In the genomic region with DNA sequence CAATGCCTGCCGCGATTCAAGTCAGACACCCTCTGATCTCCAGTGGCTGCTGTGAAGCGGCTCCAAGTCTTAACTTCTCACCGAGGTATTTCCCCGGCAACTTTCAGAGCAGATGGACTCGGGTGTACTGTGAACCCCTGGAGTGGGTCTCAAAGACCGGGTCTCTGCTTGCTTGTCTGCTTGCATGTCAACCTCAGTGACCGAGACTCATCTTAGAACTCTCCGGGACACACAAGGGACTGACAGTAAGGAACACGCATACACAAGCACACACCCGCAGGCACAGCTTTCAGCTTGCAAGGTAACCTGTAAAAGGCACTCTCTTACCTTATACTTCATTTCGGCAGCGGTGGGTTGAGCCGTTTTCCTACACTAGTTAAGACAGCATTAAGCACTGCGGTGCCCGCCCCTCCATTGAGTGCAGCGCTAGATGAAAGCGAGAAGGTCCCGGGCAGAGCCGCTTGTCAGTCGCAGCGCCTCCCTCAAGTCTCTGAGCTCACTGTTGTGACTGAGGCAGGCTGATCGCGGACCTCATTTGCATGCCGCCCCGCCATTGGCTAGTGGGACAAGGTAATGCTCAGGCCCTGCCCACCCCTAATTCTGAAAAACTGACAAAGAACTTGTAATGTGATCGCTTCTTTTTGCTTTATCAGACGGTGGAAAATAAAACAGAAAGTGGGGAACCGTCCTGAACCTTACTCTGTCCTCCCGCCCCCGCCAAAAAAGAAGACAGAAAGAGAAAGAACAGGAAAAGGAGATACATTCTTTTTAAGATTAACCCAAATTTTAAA, we compare ENCODE assay signal across 1 cellular context.
A peak's percentile ranks its signal among the peaks of the same experiment; 100 is the strongest.
TF ChIP-seq lines count a peak whose summit lies in the region.

A gene with protein sequence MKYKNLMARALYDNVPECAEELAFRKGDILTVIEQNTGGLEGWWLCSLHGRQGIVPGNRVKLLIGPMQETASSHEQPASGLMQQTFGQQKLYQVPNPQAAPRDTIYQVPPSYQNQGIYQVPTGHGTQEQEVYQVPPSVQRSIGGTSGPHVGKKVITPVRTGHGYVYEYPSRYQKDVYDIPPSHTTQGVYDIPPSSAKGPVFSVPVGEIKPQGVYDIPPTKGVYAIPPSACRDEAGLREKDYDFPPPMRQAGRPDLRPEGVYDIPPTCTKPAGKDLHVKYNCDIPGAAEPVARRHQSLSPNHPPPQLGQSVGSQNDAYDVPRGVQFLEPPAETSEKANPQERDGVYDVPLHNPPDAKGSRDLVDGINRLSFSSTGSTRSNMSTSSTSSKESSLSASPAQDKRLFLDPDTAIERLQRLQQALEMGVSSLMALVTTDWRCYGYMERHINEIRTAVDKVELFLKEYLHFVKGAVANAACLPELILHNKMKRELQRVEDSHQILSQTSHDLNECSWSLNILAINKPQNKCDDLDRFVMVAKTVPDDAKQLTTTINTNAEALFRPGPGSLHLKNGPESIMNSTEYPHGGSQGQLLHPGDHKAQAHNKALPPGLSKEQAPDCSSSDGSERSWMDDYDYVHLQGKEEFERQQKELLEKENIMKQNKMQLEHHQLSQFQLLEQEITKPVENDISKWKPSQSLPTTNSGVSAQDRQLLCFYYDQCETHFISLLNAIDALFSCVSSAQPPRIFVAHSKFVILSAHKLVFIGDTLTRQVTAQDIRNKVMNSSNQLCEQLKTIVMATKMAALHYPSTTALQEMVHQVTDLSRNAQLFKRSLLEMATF (minus strand): TSS at position 492 of the 791 bp plus-strand sequence. CDS start 153 bp downstream, at position 339.

TF ChIP-seq in HepG2, 621 proteins besides CTCF, POLR2A, EP300 and RAD21 (continued from another document and continues in another):
- TF ChIP-seq ZNF232 (CRISPR knock-in tag; IDR thresholded peaks at IDR 0.05; ENCODE audit: borderline replicate concordance) (peak; percentile 94), RFXANK (CRISPR knock-in tag; IDR thresholded peaks at IDR 0.05) (peak; percentile 86; the same call in 1 of the 2 replicates), SUZ12 (IDR thresholded peaks at IDR 0.05; ENCODE audit: low read depth, low read length) (no peak), ELF1 (CRISPR knock-in tag; IDR thresholded peaks at IDR 0.05) (no peak), ZNF782 (CRISPR knock-in tag; IDR thresholded peaks at IDR 0.05; ENCODE audit: borderline replicate concordance) (no peak), SP2 (CRISPR knock-in tag; IDR thresholded peaks at IDR 0.05) (no peak), KDM6A (CRISPR knock-in tag; IDR thresholded peaks at IDR 0.05; ENCODE audit: low read depth) (no peak), NPAS2 (CRISPR knock-in tag; IDR thresholded peaks at IDR 0.05; ENCODE audit: borderline replicate concordance) (no peak), MIXL1 (CRISPR knock-in tag; IDR thresholded peaks at IDR 0.05) (0 out of 2 replicates have a peak, but pooled peaks have one; percentile 43), TSC22D2 (CRISPR knock-in tag; IDR thresholded peaks at IDR 0.05; ENCODE audit: borderline replicate concordance) (peak; percentile 59; the same call in 1 of the 2 replicates), FOXK2 (IDR thresholded peaks at IDR 0.05) (no peak), RAD51 (IDR thresholded peaks at IDR 0.05; ENCODE audit: borderline replicate concordance) (no peak), ZNF337 (CRISPR knock-in tag; IDR thresholded peaks at IDR 0.05; ENCODE audit: borderline replicate concordance, low read depth) (no peak), NFKBIZ (CRISPR knock-in tag; IDR thresholded peaks at IDR 0.05) (0 out of 2 replicates have a peak, but pooled peaks have one; percentile 45), ZBTB38 (CRISPR knock-in tag; IDR thresholded peaks at IDR 0.05) (peak; percentile 78), ZNF558 (CRISPR knock-in tag; IDR thresholded peaks at IDR 0.05; ENCODE audit: borderline replicate concordance) (peak; percentile 32; the same call in 1 of the 2 replicates), CHD4 (IDR thresholded peaks at IDR 0.05; ENCODE audit: borderline replicate concordance, low read length) (no peak), HMG20A (CRISPR knock-in tag; IDR thresholded peaks at IDR 0.05; ENCODE audit: borderline replicate concordance) (peak; percentile 54), JUNB (CRISPR knock-in tag; IDR thresholded peaks at IDR 0.05; ENCODE audit: borderline replicate concordance) (no peak), ZFP90 (CRISPR knock-in tag; IDR thresholded peaks at IDR 0.05; ENCODE audit: borderline replicate concordance) (peak; percentile 96; the same call in 1 of the 2 replicates), TOPORS (CRISPR knock-in tag; IDR thresholded peaks at IDR 0.05) (peak; percentile 95; the same call in 1 of the 2 replicates), STAT5B (CRISPR knock-in tag; IDR thresholded peaks at IDR 0.05) (no peak), MBNL3 (CRISPR knock-in tag; conservative IDR thresholded peaks at IDR 0.05) (no peak)
- TF ChIP-seq, protein P1, sequence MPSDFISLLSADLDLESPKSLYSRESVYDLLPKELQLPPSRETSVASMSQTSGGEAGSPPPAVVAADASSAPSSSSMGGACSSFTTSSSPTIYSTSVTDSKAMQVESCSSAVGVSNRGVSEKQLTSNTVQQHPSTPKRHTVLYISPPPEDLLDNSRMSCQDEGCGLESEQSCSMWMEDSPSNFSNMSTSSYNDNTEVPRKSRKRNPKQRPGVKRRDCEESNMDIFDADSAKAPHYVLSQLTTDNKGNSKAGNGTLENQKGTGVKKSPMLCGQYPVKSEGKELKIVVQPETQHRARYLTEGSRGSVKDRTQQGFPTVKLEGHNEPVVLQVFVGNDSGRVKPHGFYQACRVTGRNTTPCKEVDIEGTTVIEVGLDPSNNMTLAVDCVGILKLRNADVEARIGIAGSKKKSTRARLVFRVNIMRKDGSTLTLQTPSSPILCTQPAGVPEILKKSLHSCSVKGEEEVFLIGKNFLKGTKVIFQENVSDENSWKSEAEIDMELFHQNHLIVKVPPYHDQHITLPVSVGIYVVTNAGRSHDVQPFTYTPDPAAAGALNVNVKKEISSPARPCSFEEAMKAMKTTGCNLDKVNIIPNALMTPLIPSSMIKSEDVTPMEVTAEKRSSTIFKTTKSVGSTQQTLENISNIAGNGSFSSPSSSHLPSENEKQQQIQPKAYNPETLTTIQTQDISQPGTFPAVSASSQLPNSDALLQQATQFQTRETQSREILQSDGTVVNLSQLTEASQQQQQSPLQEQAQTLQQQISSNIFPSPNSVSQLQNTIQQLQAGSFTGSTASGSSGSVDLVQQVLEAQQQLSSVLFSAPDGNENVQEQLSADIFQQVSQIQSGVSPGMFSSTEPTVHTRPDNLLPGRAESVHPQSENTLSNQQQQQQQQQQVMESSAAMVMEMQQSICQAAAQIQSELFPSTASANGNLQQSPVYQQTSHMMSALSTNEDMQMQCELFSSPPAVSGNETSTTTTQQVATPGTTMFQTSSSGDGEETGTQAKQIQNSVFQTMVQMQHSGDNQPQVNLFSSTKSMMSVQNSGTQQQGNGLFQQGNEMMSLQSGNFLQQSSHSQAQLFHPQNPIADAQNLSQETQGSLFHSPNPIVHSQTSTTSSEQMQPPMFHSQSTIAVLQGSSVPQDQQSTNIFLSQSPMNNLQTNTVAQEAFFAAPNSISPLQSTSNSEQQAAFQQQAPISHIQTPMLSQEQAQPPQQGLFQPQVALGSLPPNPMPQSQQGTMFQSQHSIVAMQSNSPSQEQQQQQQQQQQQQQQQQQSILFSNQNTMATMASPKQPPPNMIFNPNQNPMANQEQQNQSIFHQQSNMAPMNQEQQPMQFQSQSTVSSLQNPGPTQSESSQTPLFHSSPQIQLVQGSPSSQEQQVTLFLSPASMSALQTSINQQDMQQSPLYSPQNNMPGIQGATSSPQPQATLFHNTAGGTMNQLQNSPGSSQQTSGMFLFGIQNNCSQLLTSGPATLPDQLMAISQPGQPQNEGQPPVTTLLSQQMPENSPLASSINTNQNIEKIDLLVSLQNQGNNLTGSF (CRISPR knock-in tag; IDR thresholded peaks at IDR 0.05): no peak
- TF ChIP-seq, protein P2, sequence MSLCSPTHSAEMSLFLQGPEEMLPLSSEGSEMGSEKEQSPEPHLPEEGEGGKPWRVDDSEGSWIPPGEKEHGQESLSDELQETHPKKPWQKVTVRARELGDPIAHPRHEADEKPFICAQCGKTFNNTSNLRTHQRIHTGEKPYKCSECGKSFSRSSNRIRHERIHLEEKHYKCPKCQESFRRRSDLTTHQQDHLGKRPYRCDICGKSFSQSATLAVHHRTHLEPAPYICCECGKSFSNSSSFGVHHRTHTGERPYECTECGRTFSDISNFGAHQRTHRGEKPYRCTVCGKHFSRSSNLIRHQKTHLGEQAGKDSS (CRISPR knock-in tag; IDR thresholded peaks at IDR 0.05; ENCODE audit: borderline replicate concordance, low read depth): peak; percentile 69; the same call in 1 of the 2 replicates
- TF ChIP-seq, protein P3, sequence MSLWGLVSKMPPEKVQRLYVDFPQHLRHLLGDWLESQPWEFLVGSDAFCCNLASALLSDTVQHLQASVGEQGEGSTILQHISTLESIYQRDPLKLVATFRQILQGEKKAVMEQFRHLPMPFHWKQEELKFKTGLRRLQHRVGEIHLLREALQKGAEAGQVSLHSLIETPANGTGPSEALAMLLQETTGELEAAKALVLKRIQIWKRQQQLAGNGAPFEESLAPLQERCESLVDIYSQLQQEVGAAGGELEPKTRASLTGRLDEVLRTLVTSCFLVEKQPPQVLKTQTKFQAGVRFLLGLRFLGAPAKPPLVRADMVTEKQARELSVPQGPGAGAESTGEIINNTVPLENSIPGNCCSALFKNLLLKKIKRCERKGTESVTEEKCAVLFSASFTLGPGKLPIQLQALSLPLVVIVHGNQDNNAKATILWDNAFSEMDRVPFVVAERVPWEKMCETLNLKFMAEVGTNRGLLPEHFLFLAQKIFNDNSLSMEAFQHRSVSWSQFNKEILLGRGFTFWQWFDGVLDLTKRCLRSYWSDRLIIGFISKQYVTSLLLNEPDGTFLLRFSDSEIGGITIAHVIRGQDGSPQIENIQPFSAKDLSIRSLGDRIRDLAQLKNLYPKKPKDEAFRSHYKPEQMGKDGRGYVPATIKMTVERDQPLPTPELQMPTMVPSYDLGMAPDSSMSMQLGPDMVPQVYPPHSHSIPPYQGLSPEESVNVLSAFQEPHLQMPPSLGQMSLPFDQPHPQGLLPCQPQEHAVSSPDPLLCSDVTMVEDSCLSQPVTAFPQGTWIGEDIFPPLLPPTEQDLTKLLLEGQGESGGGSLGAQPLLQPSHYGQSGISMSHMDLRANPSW (CRISPR knock-in tag; IDR thresholded peaks at IDR 0.05; ENCODE audit: borderline replicate concordance): peak; percentile 5; the same call in 1 of the 2 replicates
- TF ChIP-seq, protein P4, sequence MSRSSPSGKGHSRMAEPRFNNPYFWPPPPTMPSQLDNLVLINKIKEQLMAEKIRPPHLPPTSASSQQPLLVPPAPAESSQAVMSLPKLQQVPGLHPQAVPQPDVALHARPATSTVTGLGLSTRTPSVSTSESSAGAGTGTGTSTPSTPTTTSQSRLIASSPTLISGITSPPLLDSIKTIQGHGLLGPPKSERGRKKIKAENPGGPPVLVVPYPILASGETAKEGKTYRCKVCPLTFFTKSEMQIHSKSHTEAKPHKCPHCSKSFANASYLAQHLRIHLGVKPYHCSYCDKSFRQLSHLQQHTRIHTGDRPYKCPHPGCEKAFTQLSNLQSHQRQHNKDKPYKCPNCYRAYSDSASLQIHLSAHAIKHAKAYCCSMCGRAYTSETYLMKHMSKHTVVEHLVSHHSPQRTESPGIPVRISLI (CRISPR knock-in tag; IDR thresholded peaks at IDR 0.05; ENCODE audit: borderline replicate concordance): no peak
- TF ChIP-seq, protein P5, sequence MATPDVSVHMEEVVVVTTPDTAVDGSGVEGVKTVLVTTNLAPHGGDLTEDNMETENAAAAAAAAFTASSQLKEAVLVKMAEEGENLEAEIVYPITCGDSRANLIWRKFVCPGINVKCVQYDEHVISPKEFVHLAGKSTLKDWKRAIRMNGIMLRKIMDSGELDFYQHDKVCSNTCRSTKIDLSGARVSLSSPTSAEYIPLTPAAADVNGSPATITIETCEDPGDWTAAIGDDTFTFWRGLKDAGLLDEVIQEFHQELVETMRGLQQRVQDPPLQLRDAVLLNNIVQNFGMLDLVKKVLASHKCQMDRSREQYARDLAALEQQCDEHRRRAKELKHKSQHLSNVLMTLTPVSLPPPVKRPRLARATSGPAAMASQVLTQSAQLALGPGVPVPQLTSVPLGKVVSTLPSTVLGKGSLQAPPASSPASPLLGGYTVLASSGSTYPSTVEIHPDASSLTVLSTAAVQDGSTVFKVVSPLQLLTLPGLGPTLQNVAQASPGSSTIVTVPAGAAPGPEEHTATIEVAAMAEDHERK (CRISPR knock-in tag; IDR thresholded peaks at IDR 0.05; ENCODE audit: low read depth): no peak
- TF ChIP-seq, protein P6, sequence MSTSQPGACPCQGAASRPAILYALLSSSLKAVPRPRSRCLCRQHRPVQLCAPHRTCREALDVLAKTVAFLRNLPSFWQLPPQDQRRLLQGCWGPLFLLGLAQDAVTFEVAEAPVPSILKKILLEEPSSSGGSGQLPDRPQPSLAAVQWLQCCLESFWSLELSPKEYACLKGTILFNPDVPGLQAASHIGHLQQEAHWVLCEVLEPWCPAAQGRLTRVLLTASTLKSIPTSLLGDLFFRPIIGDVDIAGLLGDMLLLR (CRISPR knock-in tag; IDR thresholded peaks at IDR 0.05): no peak; the same call in 1 of the 2 replicates
- TF ChIP-seq, protein P7, sequence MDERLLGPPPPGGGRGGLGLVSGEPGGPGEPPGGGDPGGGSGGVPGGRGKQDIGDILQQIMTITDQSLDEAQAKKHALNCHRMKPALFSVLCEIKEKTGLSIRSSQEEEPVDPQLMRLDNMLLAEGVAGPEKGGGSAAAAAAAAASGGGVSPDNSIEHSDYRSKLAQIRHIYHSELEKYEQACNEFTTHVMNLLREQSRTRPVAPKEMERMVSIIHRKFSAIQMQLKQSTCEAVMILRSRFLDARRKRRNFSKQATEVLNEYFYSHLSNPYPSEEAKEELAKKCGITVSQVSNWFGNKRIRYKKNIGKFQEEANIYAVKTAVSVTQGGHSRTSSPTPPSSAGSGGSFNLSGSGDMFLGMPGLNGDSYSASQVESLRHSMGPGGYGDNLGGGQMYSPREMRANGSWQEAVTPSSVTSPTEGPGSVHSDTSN (CRISPR knock-in tag; IDR thresholded peaks at IDR 0.05): no peak
